In genomic region chr10:52752261-52752660, GRCh38 we compare ENCODE assay signal across 1 cellular context.
TF ChIP-seq lines count a peak whose summit lies in the region.

No MANE protein-coding gene starts in this region.

TF ChIP-seq in SK-N-SH, 30 proteins besides CTCF, POLR2A, EP300 and RAD21 (continued from another document):
- no peak for TF ChIP-seq TCF12 (IDR thresholded peaks at IDR 0.05)
TF ChIP-seq in SK-N-SH: peak in this region for 1.
